ENCODE assay signal across 8 cellular contexts in the genomic region with DNA sequence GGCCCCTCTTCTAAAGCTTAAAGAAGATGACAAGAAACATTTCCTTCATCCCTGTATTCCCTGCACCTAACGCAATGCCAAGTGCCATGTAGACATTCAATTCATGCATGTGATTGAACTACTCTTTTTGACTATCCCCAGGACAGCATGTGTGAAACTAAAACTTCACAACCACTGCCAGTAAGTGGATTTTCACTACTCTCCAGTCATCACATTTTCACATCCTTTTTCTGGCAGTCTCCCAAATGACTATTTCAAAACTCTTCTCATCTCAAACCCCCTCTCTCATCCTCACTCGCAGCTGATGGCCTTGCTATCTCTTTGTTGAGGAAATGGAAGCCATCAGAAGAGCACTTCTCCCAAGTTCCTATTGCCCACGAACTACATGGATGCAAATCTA.
A peak's percentile ranks its signal among the peaks of the same experiment; 100 is the strongest.
DNase-seq lines count a peak whose midpoint lies in the region; ATAC-seq and TF ChIP-seq lines count a peak whose summit lies in the region.

No MANE protein-coding gene starts in this region.

- peak; percentile 30 for DNase-seq in stimulated activated CD4-positive, alpha-beta T cell treated with anti-CD3 and anti-CD28 coated beads, Interleukin-1b, Interleukin-23, amount 100 ng/mL, for 48 hours
- DNase-seq in stimulated activated CD4-positive, alpha-beta T cell treated with anti-CD3 and anti-CD28 coated beads, Interleukin-15, amount 100 ng/mL, for 24 hours: no peak
- no peak for DNase-seq in testis
- DNase-seq in posterior vena cava (ENCODE audit: low spot score): no peak
- no peak for DNase-seq in activated CD8-positive, alpha-beta memory T cell treated with anti-CD3 and anti-CD28 coated beads, Interleukin-2, amount 50 U/mL, for 4 hours
- DNase-seq in NCI-H82 treated with DMSO at 0.1 percent for 48 hours (lab: John Stamatoyannopoulos, UW; ENCODE audit: unreplicated experiment): no peak

- TF ChIP-seq CTCF in testis (IDR thresholded peaks at IDR 0.05): no peak

- H3K9me3 ChIP-seq in testis: no peaks in the 10 kb centered on the region

- H3K36me3 ChIP-seq in testis (ENCODE audit: low read depth, missing control alignments): no peaks in the 10 kb centered on the region

- 77 to 79% methylated on average over 3 of the region's 3 CpGs for WGBS in testis, 2 donors

- H3K4me1 ChIP-seq in testis: peaks cover 8% of the 10 kb centered on the region

- no peak for TF ChIP-seq POLR2A in testis (IDR thresholded peaks at IDR 0.05)

- H3K4me3 ChIP-seq in testis: no peak overlapping the region

- no peaks in the 10 kb centered on the region for H3K27me3 ChIP-seq in testis

- ATAC-seq in GM21737 (IDR thresholded peaks at IDR 0.05; ENCODE audit: unreplicated experiment) (peak; percentile 53), HG03378 (IDR thresholded peaks at IDR 0.05; ENCODE audit: unreplicated experiment) (peak; percentile 73)

- H3K27ac ChIP-seq in testis: no peak overlapping the region

- intact Hi-C loops in testis (cut with DNase I; ENCODE audit: low total_unique reads): no loop called here
- intact Hi-C loops in posterior vena cava (cut with DNase I): no loop called here
